1 cellular context compared by ENCODE assay signal in the genomic region with DNA sequence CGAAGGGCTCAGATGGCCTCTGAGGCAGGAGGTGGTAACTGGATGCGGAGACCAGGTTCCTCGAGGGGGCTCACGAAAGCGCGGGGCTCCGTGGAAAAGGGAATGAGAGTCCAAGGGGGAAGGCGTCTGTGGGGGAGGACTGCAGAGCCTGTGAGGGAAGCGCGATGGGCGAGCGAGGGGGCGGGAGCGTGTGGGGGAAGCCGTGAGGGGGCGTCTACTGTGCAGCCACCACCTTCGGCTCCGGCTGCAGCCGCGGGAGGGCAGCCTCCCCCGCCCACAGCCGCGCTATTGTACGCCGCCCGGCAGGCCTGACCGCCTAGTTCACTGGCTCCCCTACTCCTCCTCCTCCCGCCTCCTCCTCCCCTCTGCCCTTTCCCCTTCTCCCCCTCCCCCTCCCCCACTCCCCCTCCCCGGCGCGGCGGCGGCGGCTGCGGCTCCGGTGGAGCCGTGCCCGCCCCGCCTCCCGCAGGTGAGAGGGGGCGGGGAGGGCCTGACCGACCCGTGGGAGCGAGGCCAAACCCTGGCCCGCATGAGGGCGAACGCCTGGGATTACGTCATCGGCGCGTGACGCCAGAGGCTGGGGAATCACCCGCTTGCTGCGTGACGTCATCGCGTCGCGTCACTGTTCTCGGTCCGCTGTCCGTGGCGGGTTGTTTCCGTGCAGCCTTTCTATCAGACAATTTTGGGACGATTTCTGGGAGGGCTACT.
TF ChIP-seq lines count a peak whose summit lies in the region.

A gene (minus strand): TSS at position 294 of the 708 bp plus-strand sequence. CDS start 81,574 bp downstream, outside the sequence.

TF ChIP-seq in GM12878, 131 proteins besides CTCF, POLR2A, EP300 and RAD21 (continued from another document):
- TF ChIP-seq MTA2 (IDR thresholded peaks at IDR 0.05; ENCODE audit: low read depth) (no peak), ATF7 (IDR thresholded peaks at IDR 0.05; ENCODE audit: low read depth) (peak; percentile 100), MXI1 (IDR thresholded peaks at IDR 0.05; ENCODE audit: low read depth, low read length) (0 out of 2 replicates have a peak, but pooled peaks have one; percentile 12), HCFC1 (IDR thresholded peaks at IDR 0.05; ENCODE audit: low read length) (peak; percentile 28; the same call in 1 of the 2 replicates), EED (IDR thresholded peaks at IDR 0.05; ENCODE audit: low read depth) (peak; percentile 28; the same call in 1 of the 2 replicates), ZNF274 (IDR thresholded peaks at IDR 0.05; ENCODE audit: insufficient read depth, insufficient read length) (no peak)
- TF ChIP-seq, protein P1, sequence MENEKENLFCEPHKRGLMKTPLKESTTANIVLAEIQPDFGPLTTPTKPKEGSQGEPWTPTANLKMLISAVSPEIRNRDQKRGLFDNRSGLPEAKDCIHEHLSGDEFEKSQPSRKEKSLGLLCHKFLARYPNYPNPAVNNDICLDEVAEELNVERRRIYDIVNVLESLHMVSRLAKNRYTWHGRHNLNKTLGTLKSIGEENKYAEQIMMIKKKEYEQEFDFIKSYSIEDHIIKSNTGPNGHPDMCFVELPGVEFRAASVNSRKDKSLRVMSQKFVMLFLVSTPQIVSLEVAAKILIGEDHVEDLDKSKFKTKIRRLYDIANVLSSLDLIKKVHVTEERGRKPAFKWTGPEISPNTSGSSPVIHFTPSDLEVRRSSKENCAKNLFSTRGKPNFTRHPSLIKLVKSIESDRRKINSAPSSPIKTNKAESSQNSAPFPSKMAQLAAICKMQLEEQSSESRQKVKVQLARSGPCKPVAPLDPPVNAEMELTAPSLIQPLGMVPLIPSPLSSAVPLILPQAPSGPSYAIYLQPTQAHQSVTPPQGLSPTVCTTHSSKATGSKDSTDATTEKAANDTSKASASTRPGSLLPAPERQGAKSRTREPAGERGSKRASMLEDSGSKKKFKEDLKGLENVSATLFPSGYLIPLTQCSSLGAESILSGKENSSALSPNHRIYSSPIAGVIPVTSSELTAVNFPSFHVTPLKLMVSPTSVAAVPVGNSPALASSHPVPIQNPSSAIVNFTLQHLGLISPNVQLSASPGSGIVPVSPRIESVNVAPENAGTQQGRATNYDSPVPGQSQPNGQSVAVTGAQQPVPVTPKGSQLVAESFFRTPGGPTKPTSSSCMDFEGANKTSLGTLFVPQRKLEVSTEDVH (IDR thresholded peaks at IDR 0.05; ENCODE audit: low read depth, partially characterized antibody): peak; percentile 65
- TF ChIP-seq, protein P2, sequence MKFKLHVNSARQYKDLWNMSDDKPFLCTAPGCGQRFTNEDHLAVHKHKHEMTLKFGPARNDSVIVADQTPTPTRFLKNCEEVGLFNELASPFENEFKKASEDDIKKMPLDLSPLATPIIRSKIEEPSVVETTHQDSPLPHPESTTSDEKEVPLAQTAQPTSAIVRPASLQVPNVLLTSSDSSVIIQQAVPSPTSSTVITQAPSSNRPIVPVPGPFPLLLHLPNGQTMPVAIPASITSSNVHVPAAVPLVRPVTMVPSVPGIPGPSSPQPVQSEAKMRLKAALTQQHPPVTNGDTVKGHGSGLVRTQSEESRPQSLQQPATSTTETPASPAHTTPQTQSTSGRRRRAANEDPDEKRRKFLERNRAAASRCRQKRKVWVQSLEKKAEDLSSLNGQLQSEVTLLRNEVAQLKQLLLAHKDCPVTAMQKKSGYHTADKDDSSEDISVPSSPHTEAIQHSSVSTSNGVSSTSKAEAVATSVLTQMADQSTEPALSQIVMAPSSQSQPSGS (IDR thresholded peaks at IDR 0.05; ENCODE audit: low read length): peak; percentile 99
- TF ChIP-seq, protein P3, sequence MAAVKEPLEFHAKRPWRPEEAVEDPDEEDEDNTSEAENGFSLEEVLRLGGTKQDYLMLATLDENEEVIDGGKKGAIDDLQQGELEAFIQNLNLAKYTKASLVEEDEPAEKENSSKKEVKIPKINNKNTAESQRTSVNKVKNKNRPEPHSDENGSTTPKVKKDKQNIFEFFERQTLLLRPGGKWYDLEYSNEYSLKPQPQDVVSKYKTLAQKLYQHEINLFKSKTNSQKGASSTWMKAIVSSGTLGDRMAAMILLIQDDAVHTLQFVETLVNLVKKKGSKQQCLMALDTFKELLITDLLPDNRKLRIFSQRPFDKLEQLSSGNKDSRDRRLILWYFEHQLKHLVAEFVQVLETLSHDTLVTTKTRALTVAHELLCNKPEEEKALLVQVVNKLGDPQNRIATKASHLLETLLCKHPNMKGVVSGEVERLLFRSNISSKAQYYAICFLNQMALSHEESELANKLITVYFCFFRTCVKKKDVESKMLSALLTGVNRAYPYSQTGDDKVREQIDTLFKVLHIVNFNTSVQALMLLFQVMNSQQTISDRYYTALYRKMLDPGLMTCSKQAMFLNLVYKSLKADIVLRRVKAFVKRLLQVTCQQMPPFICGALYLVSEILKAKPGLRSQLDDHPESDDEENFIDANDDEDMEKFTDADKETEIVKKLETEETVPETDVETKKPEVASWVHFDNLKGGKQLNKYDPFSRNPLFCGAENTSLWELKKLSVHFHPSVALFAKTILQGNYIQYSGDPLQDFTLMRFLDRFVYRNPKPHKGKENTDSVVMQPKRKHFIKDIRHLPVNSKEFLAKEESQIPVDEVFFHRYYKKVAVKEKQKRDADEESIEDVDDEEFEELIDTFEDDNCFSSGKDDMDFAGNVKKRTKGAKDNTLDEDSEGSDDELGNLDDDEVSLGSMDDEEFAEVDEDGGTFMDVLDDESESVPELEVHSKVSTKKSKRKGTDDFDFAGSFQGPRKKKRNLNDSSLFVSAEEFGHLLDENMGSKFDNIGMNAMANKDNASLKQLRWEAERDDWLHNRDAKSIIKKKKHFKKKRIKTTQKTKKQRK (IDR thresholded peaks at IDR 0.05; ENCODE audit: low read depth, low read length): no peak
TF ChIP-seq in GM12878: peak in this region for 40.
